17 cellular contexts compared by ENCODE assay signal in genomic region chr6:52918027-52918722, GRCh38. TPM values are rescaled to one million over a fixed set of nuclear protein-coding genes. Genes with fewer than 3 reads are reported as not detected.
DNase-seq lines count a peak whose midpoint lies in the region; ATAC-seq and TF ChIP-seq lines count a peak whose summit lies in the region.
"Not testable (repeated sequence)": the region's sequence is repeated elsewhere in the genome, so short reads cannot be mapped to it uniquely, and the experiment has no call there.
"Had no signal": no experiment of that assay in that cellular context is flagged by ENCODE, and none has a peak within 500 bp of the region (broad histone marks: within the 10 kb centered on the region; RNA-seq: fewer than 3 reads in every experiment).

No MANE protein-coding gene starts in this region.

- peak; percentile 91 for ATAC-seq in left lobe of liver

- DNase-seq in A172 (ENCODE audit: low spot score) (peak; percentile 55), Daoy (ENCODE audit: low read depth) (peak; percentile 58), HT1080 (ENCODE audit: low read depth) (peak; percentile 8), SIG-M5 treated with dmso at 0.1 percent for 504 hours (lab: John Stamatoyannopoulos, UW; ENCODE audit: unreplicated experiment) (peak; percentile 34), astrocyte of the spinal cord (ENCODE audit: low read depth, low spot score) (peak; percentile 68), left lobe of liver (ENCODE audit: low spot score) (peak; percentile 62), prostate gland (ENCODE audit: low spot score) (peak; percentile 58)
- not testable (repeated sequence) for DNase-seq in esophagus squamous epithelium (lab: John Stamatoyannopoulos, UW)

- H3K9me3 ChIP-seq in esophagus squamous epithelium, prostate gland: not testable (repeated sequence)

- H3K4me1 ChIP-seq in esophagus squamous epithelium: peaks cover 3 to 51% (median 33%) of the 10 kb centered on the region in 3 donors
- not testable (repeated sequence) for H3K4me1 ChIP-seq in prostate gland (replicated peaks)

- not testable (repeated sequence) for TF ChIP-seq POLR2A in esophagus squamous epithelium (IDR thresholded peaks at IDR 0.05); prostate gland (IDR thresholded peaks at IDR 0.05)

- not testable (repeated sequence) for H3K27me3 ChIP-seq in esophagus squamous epithelium; prostate gland (replicated peaks; ENCODE audit: insufficient read depth)

- not testable (repeated sequence) for H3K4me3 ChIP-seq in astrocyte of the spinal cord (ENCODE audit: low read depth, low read length); esophagus squamous epithelium; prostate gland

- WGBS in esophagus squamous epithelium, 2 donors: 24 to 40% methylated on average over 4 to 5 of the region's 9 CpGs
- 52% methylated on average over 9 of the region's 9 CpGs for WGBS in prostate gland

- in situ Hi-C loops in astrocyte of the spinal cord (cut with HindIII; ENCODE audit: low sequenced_read_pairs): not testable (repeated sequence)

- intact Hi-C loops in esophagus squamous epithelium (cut with DNase I); prostate gland (cut with DNase I): not testable (repeated sequence)

- H3K27ac ChIP-seq in esophagus squamous epithelium: peak overlapping the region; percentile 34 to 79 (median 50)
- H3K27ac ChIP-seq in prostate gland: peak overlapping the region; percentile 46 to 58

- not testable (repeated sequence) for TF ChIP-seq CTCF in astrocyte of the spinal cord (IDR thresholded peaks at IDR 0.05; ENCODE audit: low read depth, low read length); esophagus squamous epithelium (IDR thresholded peaks at IDR 0.05); prostate gland (IDR thresholded peaks at IDR 0.05)

- H3K36me3 ChIP-seq in esophagus squamous epithelium, prostate gland: not testable (repeated sequence)

RNA-seq across cellular contexts. Expression of gene GSTA3, which starts 8.7 kb away (rescaled TPM):
- not detected in 2 replicates for total RNA-seq in A172 (2014; rRNA removed; shearing (Covaris generic))
- total RNA-seq in Daoy (2014; rRNA removed; shearing (Covaris generic)): not detected in 2 replicates
- total RNA-seq in HT1080 (2014; rRNA removed; shearing (Covaris generic)): not detected in 2 replicates
- polyA plus RNA-seq in HT1080 (2015; cell fraction: cytosol; rRNA removed): not detected in 2 replicates
- not detected in 2 replicates for polyA plus RNA-seq in HT1080 (2015; cell fraction: nucleus; rRNA removed)
- total RNA-seq in esophagus squamous epithelium: not detected
- total RNA-seq in left lobe of liver: not detected
- 10 to 100 TPM in 1 of 2 donors, not detected in 1; 20.2 TPM for total RNA-seq in prostate gland
- total RNA-seq: activated T-helper 2 cell treated with anti-CD3 and anti-CD28 coated beads, Interferon-gamma antibody, Interleukin-2, Interleukin-4, amounts not matched to agents 10 μg/mL and 5 μg/mL and 100 μg/mL, durations not matched to agents 14 hours and 24 hours and 36 hours; CD8-positive, alpha-beta memory T cell; colonic mucosa; GM23338; naive thymus-derived CD8-positive, alpha-beta T cell; Peyer's patch; posterior vena cava had no signal
- polyA plus RNA-seq: CD8-positive, alpha-beta memory T cell; GM23338; immature natural killer cell; naive thymus-derived CD8-positive, alpha-beta T cell; thymus had no signal
